36 cellular contexts compared by ENCODE assay signal in the genomic region with DNA sequence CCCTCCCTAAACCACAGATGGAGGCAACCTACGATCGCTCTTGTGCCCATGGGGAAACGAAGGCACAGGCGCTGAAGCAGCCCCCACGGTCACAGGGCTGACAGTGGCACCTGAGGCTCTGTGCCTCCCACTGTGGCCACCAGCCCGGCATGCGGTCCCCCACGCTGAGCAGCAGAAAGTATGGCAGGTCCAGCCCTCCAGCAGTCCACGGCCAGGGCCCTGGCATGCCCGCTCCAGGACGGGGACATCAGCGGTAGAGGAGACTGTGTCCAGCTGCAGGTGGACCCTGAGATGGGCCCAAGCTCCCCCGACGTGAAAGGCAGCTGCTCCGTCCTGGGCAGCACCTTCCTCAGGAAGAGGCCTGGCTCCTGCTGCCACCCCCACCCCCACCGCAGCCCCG.
"Had no signal": no experiment of that assay in that cellular context is flagged by ENCODE, and none has a peak within 500 bp of the region (broad histone marks: within the 10 kb centered on the region; RNA-seq: fewer than 3 reads in every experiment).

No MANE protein-coding gene starts in this region.

- H3K27me3 Mint-ChIP-seq: activated CD4-positive, alpha-beta memory T cell treated with anti-CD3 and anti-CD28 coated beads, Interleukin-2, amount 10 ng/mL, durations not matched to agents 7 days and 5 days; activated CD4-positive, alpha-beta T cell treated with anti-CD3 and anti-CD28 coated beads for 36 hours; activated CD4-positive, alpha-beta T cell treated with anti-CD3 and anti-CD28 coated beads, Interleukin-2, amount 10 ng/mL, durations not matched to agents 7 days and 5 days; activated naive CD8-positive, alpha-beta T cell treated with anti-CD3 and anti-CD28 coated beads for 36 hours; activated T-helper 17 cell treated with anti-CD3 and anti-CD28 coated beads, Interleukin-2, amount 50 U/mL, for 72 hours had no signal

- H3K27ac ChIP-seq: adrenal gland, body of pancreas, brain microvascular endothelial cell, breast epithelium, WERI-Rb-1 had no signal

- H3K9me3 Mint-ChIP-seq: activated naive CD4-positive, alpha-beta T cell treated with anti-CD3 and anti-CD28 coated beads for 36 hours; activated naive CD4-positive, alpha-beta T cell treated with anti-CD3 and anti-CD28 coated beads, Interleukin-2, amount 50 U/mL, for 72 hours; activated naive CD8-positive, alpha-beta T cell treated with anti-CD3 and anti-CD28 coated beads for 36 hours; activated T-cell treated with anti-CD3 and anti-CD28 coated beads, Interleukin-2, amount 50 U/mL, for 4 hours; activated T-cell treated with anti-CD3 and anti-CD28 coated beads, Interleukin-2, amount 50 U/mL, for 72 hours; activated T-helper 1 cell treated with anti-CD3 and anti-CD28 coated beads, Interleukin-12 subunit alpha, Interleukin-12 subunit beta, Interleukin-2, Interleukin-4 antibody, amounts not matched to agents 30 ng/mL and 10 ng/mL and 1 ng/mL, durations not matched to agents 14 hours and 24 hours and 36 hours; activated T-helper 17 cell treated with anti-CD3 and anti-CD28 coated beads, Interleukin-2, amount 50 U/mL, for 72 hours; T-helper 2 cell treated with Interferon-gamma antibody and Interleukin-4, amounts not matched to agents 5 μg/mL and 100 μg/mL, for 36 hours had no signal

- H3K36me3 ChIP-seq: adrenal gland, brain microvascular endothelial cell, breast epithelium, WERI-Rb-1 had no signal

- H3K4me1 Mint-ChIP-seq: activated naive CD8-positive, alpha-beta T cell treated with anti-CD3 and anti-CD28 coated beads for 36 hours; WTC11 had no signal

- H3K4me1 ChIP-seq: adrenal gland, body of pancreas, breast epithelium had no signal

- H3K4me3 Mint-ChIP-seq: activated CD4-positive, alpha-beta memory T cell treated with anti-CD3 and anti-CD28 coated beads, Interleukin-2, amount 10 ng/mL, durations not matched to agents 7 days and 5 days; activated CD4-positive, alpha-beta T cell treated with anti-CD3 and anti-CD28 coated beads for 36 hours; activated CD4-positive, alpha-beta T cell treated with anti-CD3 and anti-CD28 coated beads, Interleukin-2, amount 10 ng/mL, durations not matched to agents 7 days and 5 days; activated CD8-positive, alpha-beta T cell treated with anti-CD3 and anti-CD28 coated beads, Interleukin-2, amount 10 ng/mL, durations not matched to agents 7 days and 5 days; activated naive CD4-positive, alpha-beta T cell treated with anti-CD3 and anti-CD28 coated beads for 36 hours; activated naive CD8-positive, alpha-beta T cell treated with anti-CD3 and anti-CD28 coated beads for 36 hours; activated T-cell treated with anti-CD3 and anti-CD28 coated beads, Interleukin-2, amount 50 U/mL, for 4 hours; activated T-cell treated with anti-CD3 and anti-CD28 coated beads, Interleukin-2, amount 50 U/mL, for 72 hours; activated T-helper 1 cell treated with anti-CD3 and anti-CD28 coated beads, Interleukin-12 subunit alpha, Interleukin-12 subunit beta, Interleukin-2, Interleukin-4 antibody, amounts not matched to agents 30 ng/mL and 10 ng/mL and 1 ng/mL, durations not matched to agents 14 hours and 24 hours and 36 hours; activated T-helper 17 cell treated with anti-CD3 and anti-CD28 coated beads, Interleukin-2, amount 50 U/mL, for 72 hours; T-helper 1 cell treated with Interleukin-12 subunit alpha and Interleukin-12 subunit beta and Interleukin-4 antibody, amounts not matched to agents 30 μg/mL and 1 μg/mL, for 36 hours; T-helper 2 cell treated with Interferon-gamma antibody and Interleukin-4, amounts not matched to agents 5 μg/mL and 100 μg/mL, for 36 hours; WTC11 had no signal

- H3K36me3 Mint-ChIP-seq: activated naive CD4-positive, alpha-beta T cell treated with anti-CD3 and anti-CD28 coated beads, Interleukin-2, amount 50 U/mL, for 72 hours; activated naive CD8-positive, alpha-beta T cell treated with anti-CD3 and anti-CD28 coated beads for 36 hours; WTC11 had no signal

- H3K4me3 ChIP-seq: adrenal gland, body of pancreas, breast epithelium had no signal

- FAIRE-seq: astrocyte had no signal

- H3K9me3 ChIP-seq: adrenal gland had no signal

- H3K27ac Mint-ChIP-seq: activated CD4-positive, alpha-beta memory T cell treated with anti-CD3 and anti-CD28 coated beads, Interleukin-2, amount 10 ng/mL, durations not matched to agents 7 days and 5 days; activated CD4-positive, alpha-beta T cell treated with anti-CD3 and anti-CD28 coated beads for 36 hours; activated CD4-positive, alpha-beta T cell treated with anti-CD3 and anti-CD28 coated beads, Interleukin-2, amount 10 ng/mL, durations not matched to agents 7 days and 5 days; activated CD8-positive, alpha-beta T cell treated with anti-CD3 and anti-CD28 coated beads, Interleukin-2, amount 10 ng/mL, durations not matched to agents 7 days and 5 days; activated naive CD4-positive, alpha-beta T cell treated with anti-CD3 and anti-CD28 coated beads for 36 hours; activated naive CD4-positive, alpha-beta T cell treated with anti-CD3 and anti-CD28 coated beads, Interleukin-2, amount 50 U/mL, for 72 hours; activated naive CD8-positive, alpha-beta T cell treated with anti-CD3 and anti-CD28 coated beads for 36 hours; activated T-cell treated with anti-CD3 and anti-CD28 coated beads, Interleukin-2, amount 50 U/mL, for 72 hours; activated T-helper 1 cell treated with anti-CD3 and anti-CD28 coated beads, Interleukin-12 subunit alpha, Interleukin-12 subunit beta, Interleukin-2, Interleukin-4 antibody, amounts not matched to agents 30 ng/mL and 10 ng/mL and 1 ng/mL, durations not matched to agents 14 hours and 24 hours and 36 hours; activated T-helper 17 cell treated with anti-CD3 and anti-CD28 coated beads, Interleukin-2, amount 50 U/mL, for 72 hours; T-helper 1 cell treated with Interleukin-12 subunit alpha and Interleukin-12 subunit beta and Interleukin-4 antibody, amounts not matched to agents 30 μg/mL and 1 μg/mL, for 36 hours; T-helper 2 cell treated with Interferon-gamma antibody and Interleukin-4, amounts not matched to agents 5 μg/mL and 100 μg/mL, for 36 hours; WTC11 had no signal

- DNase-seq: activated CD4-positive, alpha-beta memory T cell treated with anti-CD3 and anti-CD28 coated beads, Interleukin-2, amount 10 ng/mL, durations not matched to agents 7 days and 5 days; activated CD4-positive, alpha-beta T cell treated with anti-CD3 and anti-CD28 coated beads for 1 hour; activated CD4-positive, alpha-beta T cell treated with anti-CD3 and anti-CD28 coated beads for 36 hours; activated CD4-positive, alpha-beta T cell treated with anti-CD3 and anti-CD28 coated beads for 48 hours; activated CD4-positive, alpha-beta T cell treated with anti-CD3 and anti-CD28 coated beads, Interleukin-2, amount 10 ng/mL, durations not matched to agents 7 days and 5 days; activated CD4-positive, alpha-beta T cell treated with anti-CD3 and anti-CD28 coated beads, Interleukin-2, amount 50 U/mL, for 48 hours; activated CD4-positive, CD25-positive, alpha-beta regulatory T cell; activated CD8-positive, alpha-beta memory T cell treated with anti-CD3 and anti-CD28 coated beads, Interleukin-2, amount 50 U/mL, for 4 hours; activated CD8-positive, alpha-beta T cell treated with anti-CD3 and anti-CD28 coated beads, Interleukin-2, amount 10 ng/mL, durations not matched to agents 7 days and 5 days; activated effector memory CD4-positive, alpha-beta T cell treated with anti-CD3 and anti-CD28 coated beads, Interleukin-2, amount 50 U/mL, for 16 hours; activated gamma-delta T cell treated with Interleukin-2 at 50 U/mL for 16 hours; activated naive CD4-positive, alpha-beta T cell; activated naive CD4-positive, alpha-beta T cell treated with anti-CD3 and anti-CD28 coated beads for 36 hours; activated naive CD4-positive, alpha-beta T cell treated with anti-CD3 and anti-CD28 coated beads, Interleukin-2, amount 50 U/mL, for 16 hours; activated naive CD8-positive, alpha-beta T cell treated with anti-CD3 and anti-CD28 coated beads for 36 hours; activated T-cell treated with anti-CD3 and anti-CD28 coated beads for 4 hours; activated T-cell treated with anti-CD3 and anti-CD28 coated beads, Interleukin-2, amount 50 U/mL, for 1 hour; activated T-cell treated with anti-CD3 and anti-CD28 coated beads, Interleukin-2, amount 50 U/mL, for 4 hours; activated T-cell treated with anti-CD3 and anti-CD28 coated beads, Interleukin-2, amount 50 U/mL, for 72 hours; amniotic stem cell; aorta; body of pancreas; brain microvascular endothelial cell; central memory CD4-positive, alpha-beta T cell; T-helper 2 cell; T-helper 9 cell; WERI-Rb-1 had no signal

- H3K27me3 ChIP-seq: adrenal gland, body of pancreas, brain microvascular endothelial cell, breast epithelium had no signal
